ENCODE assay signal across 8 cellular contexts in genomic region chr11:68214173-68215086, GRCh38. TPM values are rescaled to one million over a fixed set of nuclear protein-coding genes. Genes with fewer than 3 reads are reported as not detected.
A peak's percentile ranks its signal among the peaks of the same experiment; 100 is the strongest.
DNase-seq lines count a peak whose midpoint lies in the region; ATAC-seq, FAIRE-seq and TF ChIP-seq lines count a peak whose summit lies in the region.

No MANE protein-coding gene starts in this region.

- H3K27me3 ChIP-seq in H1 (replicated peaks in 1 of 4; ENCODE audit: control insufficient read depth in 3 of 4, extremely low read depth in 1 of 4, insufficient read depth in 3 of 4, low read length in 3 of 4): peaks cover 0 to 2% (median 0%) of the 10 kb centered on the region in 4 experiments; a peak in 2 of 7 replicates

- peak overlapping the region; percentile 85; the same call in 1 of the 2 replicates for H2BK5ac ChIP-seq in H1 (ENCODE audit: low read depth, low read length)

- H4K20me1 ChIP-seq in H1 (replicated peaks in 1 of 2; ENCODE audit: control insufficient read depth in 1 of 2, insufficient read depth in 2 of 2, low read length in 2 of 2): peaks cover 3 to 8% of the 10 kb centered on the region in 2 experiments

- 26% methylated on average over 45 of the region's 58 CpGs; no CpG with 5 or more reads in 1 of the 2 experiments for WGBS in H1 (ENCODE audit: extremely low coverage in 1 of 2, insufficient coverage in 1 of 2, insufficient read length in 1 of 2, insufficient replicate concordance in 2 of 2, low coverage in 1 of 2, low lambda C conversion rate in 2 of 2, missing lambda C conversion rate in 1 of 2), 2 experiments

- H3K14ac ChIP-seq in H1 (ENCODE audit: insufficient read length): no peak overlapping the region

- H3K4me2 ChIP-seq in H1 (ENCODE audit: insufficient read depth in 1 of 2, low read depth in 2 of 2, low read length in 2 of 2): peak overlapping the region; percentile 79 to 93

- H2BK20ac ChIP-seq in H1 (ENCODE audit: low read length): no peak overlapping the region

- POLR2A ChIA-PET in activated CD4-positive, alpha-beta T cell treated with anti-CD3 and anti-CD28 coated beads, Interleukin-2, amount 10 ng/mL, durations not matched to agents 7 days and 5 days (lab: Charles Lee): no interaction called here
- POLR2A ChIA-PET in H1 (lab: Charles Lee; ENCODE audit: partially characterized antibody): interaction anchor here (0.6 to 5.5 kb wide), 18 partner anchors 9 to 245 kb away, joined by 3 to 39 read pairs (median 4); partner anchors contain the start of gene C11orf24

- H3K23me2 ChIP-seq in H1 (ENCODE audit: low read depth, low read length): peaks cover 10% of the 10 kb centered on the region; the same call in 1 of the 2 replicates

- H4K91ac ChIP-seq in H1 (replicated peaks; ENCODE audit: insufficient read length, low read length): peak overlapping the region; percentile 98

- peak overlapping the region; percentile 100 for H3K27ac ChIP-seq in H1 (ENCODE audit: low read depth, low read length)

- peaks cover 27% of the 10 kb centered on the region for H3K4me1 Mint-ChIP-seq in activated CD4-positive, alpha-beta T cell treated with anti-CD3 and anti-CD28 coated beads, Interleukin-2, amount 10 ng/mL, durations not matched to agents 7 days and 5 days
- peaks cover 34 to 49% (median 42%) of the 10 kb centered on the region in 3 donors for H3K4me1 Mint-ChIP-seq in naive B cell

- peaks cover 3% of the 10 kb centered on the region; the same call in 1 of the 2 replicates for H3K79me1 ChIP-seq in H1 (ENCODE audit: low read depth, low read length)

- TF ChIP-seq POLR2A in H1 (IDR thresholded peaks at IDR 0.05; ENCODE audit: control extremely low read depth in 1 of 2, low read depth in 2 of 2, low read length in 2 of 2): no peak

- FAIRE-seq in H1 (lab: Jason Lieb, UNC): no peak

- H3K36me3 ChIP-seq in H1 (ENCODE audit: control insufficient read depth in 2 of 4, insufficient read depth in 4 of 4, low read length in 3 of 4): no peaks in the 10 kb centered on the region

- peaks cover 1 to 18% (median 9%) of the 10 kb centered on the region in 4 experiments for H3K4me1 ChIP-seq in H1 (replicated peaks in 1 of 4; ENCODE audit: control insufficient read depth in 3 of 4, insufficient read depth in 4 of 4, low read length in 3 of 4)

- H3K36me3 Mint-ChIP-seq in activated CD4-positive, alpha-beta T cell treated with anti-CD3 and anti-CD28 coated beads, Interleukin-2, amount 10 ng/mL, durations not matched to agents 7 days and 5 days (ENCODE audit: low read depth): no peaks in the 10 kb centered on the region
- no peaks in the 10 kb centered on the region for H3K36me3 Mint-ChIP-seq in naive B cell

- peak overlapping the region; percentile 98 for H3K4ac ChIP-seq in H1 (replicated peaks; ENCODE audit: insufficient read length, low read depth, low read length)

- H3K79me2 ChIP-seq in H1 (ENCODE audit: control insufficient read depth in 1 of 2, insufficient read depth in 2 of 2, low read length in 2 of 2): peaks cover 19 to 30% of the 10 kb centered on the region in 2 experiments

- peak overlapping the region; percentile 96 for H4K5ac ChIP-seq in H1 (ENCODE audit: insufficient read length, low read depth, low read length)

- CTCF ChIA-PET in activated CD4-positive, alpha-beta T cell treated with anti-CD3 and anti-CD28 coated beads, Interleukin-2, amount 10 ng/mL, durations not matched to agents 7 days and 5 days (lab: Charles Lee): no interaction called here
- CTCF ChIA-PET in H1 (lab: Charles Lee; ENCODE audit: partially characterized antibody): interaction anchor here (1.7 to 2.4 kb wide), 2 partner anchors 10 to 84 kb away, joined by 7 to 10 read pairs; no protein-coding TSS in a partner anchor

- peak overlapping the region; percentile 92 for H3K56ac ChIP-seq in H1 (replicated peaks; ENCODE audit: insufficient read length, low read depth, low read length)

- no peak for TF ChIP-seq CTCF in H1 (IDR thresholded peaks at IDR 0.05; ENCODE audit: control extremely low read depth in 1 of 3, insufficient read depth in 1 of 3, low read depth in 1 of 3, low read length in 3 of 3)

- ATAC-seq in naive B cell (ENCODE audit: low read depth in 2 of 2) (peak; percentile 3), HG02763 (IDR thresholded peaks at IDR 0.05; ENCODE audit: unreplicated experiment) (no peak)

- peak overlapping the region; percentile 72 for H3K4me3 Mint-ChIP-seq in activated CD4-positive, alpha-beta T cell treated with anti-CD3 and anti-CD28 coated beads, Interleukin-2, amount 10 ng/mL, durations not matched to agents 7 days and 5 days
- H3K4me3 Mint-ChIP-seq in naive B cell: peak overlapping the region; percentile 82 to 89 (median 87)

- no peaks in the 10 kb centered on the region for H3K9me3 ChIP-seq in H1 (ENCODE audit: insufficient read depth in 2 of 2, low read depth in 1 of 2, low read length in 1 of 2)

- peak overlapping the region; percentile 99 for H4K8ac ChIP-seq in H1 (ENCODE audit: extremely low read depth, insufficient read depth, low read length)

- H2BK120ac ChIP-seq in H1 (replicated peaks; ENCODE audit: low read depth, low read length): no peak overlapping the region

- no peak for DNase-seq in activated CD4-positive, alpha-beta T cell treated with anti-CD3 and anti-CD28 coated beads, Interleukin-2, amount 10 ng/mL, durations not matched to agents 7 days and 5 days
- DNase-seq in activated CD4-positive, alpha-beta T cell treated with anti-CD3 and anti-CD28 coated beads for 1 hour: no peak
- DNase-seq in RPMI8226 (peak; percentile 37), H1 (ENCODE audit: low read depth in 1 of 2, low spot score in 2 of 2) (peak in 1 of 2 experiments; percentile 74), naive B cell (no peak), NCI-H128 (lab: John Stamatoyannopoulos, UW; ENCODE audit: unreplicated experiment) (no peak), dermis blood vessel endothelial cell (no peak)

- peak overlapping the region; percentile 81; the same call in 1 of the 2 replicates for H2BK15ac ChIP-seq in H1 (ENCODE audit: low read length)

- peak overlapping the region; percentile 41 for H3K27ac Mint-ChIP-seq in activated CD4-positive, alpha-beta T cell treated with anti-CD3 and anti-CD28 coated beads, Interleukin-2, amount 10 ng/mL, durations not matched to agents 7 days and 5 days
- H3K27ac Mint-ChIP-seq in naive B cell: peak overlapping the region in 4 of 6 donors; percentile 91 to 95 (median 94)

- peaks cover 21% of the 10 kb centered on the region for H3K27me3 Mint-ChIP-seq in activated CD4-positive, alpha-beta T cell treated with anti-CD3 and anti-CD28 coated beads, Interleukin-2, amount 10 ng/mL, durations not matched to agents 7 days and 5 days
- peaks cover 0 to 9% (median 0%) of the 10 kb centered on the region in 3 donors for H3K27me3 Mint-ChIP-seq in naive B cell

- H3K18ac ChIP-seq in H1 (ENCODE audit: extremely low read depth, low read length): peak overlapping the region; percentile 93

- no peak overlapping the region for H2AFZ ChIP-seq in H1 (ENCODE audit: low read length)

- H3K4me3 ChIP-seq in H1 (ENCODE audit: extremely low read depth in 1 of 4, insufficient read depth in 2 of 4, low read depth in 3 of 4, low read length in 4 of 4): peak overlapping the region; percentile 57 to 99 (median 74)

- no peaks in the 10 kb centered on the region for H3K9me3 Mint-ChIP-seq in activated CD4-positive, alpha-beta T cell treated with anti-CD3 and anti-CD28 coated beads, Interleukin-2, amount 10 ng/mL, durations not matched to agents 7 days and 5 days
- H3K9me3 Mint-ChIP-seq in naive B cell: peaks cover 0 to 1% (median 0%) of the 10 kb centered on the region in 7 donors

- peak overlapping the region; percentile 9; the same call in 1 of the 2 replicates for H2BK12ac ChIP-seq in H1 (ENCODE audit: low read depth, low read length)

- no peak overlapping the region for H3K23ac ChIP-seq in H1 (ENCODE audit: insufficient read length)

- no peak overlapping the region for H2AK5ac ChIP-seq in H1 (ENCODE audit: low read depth, low read length)

- TF ChIP-seq EP300 in H1 (IDR thresholded peaks at IDR 0.05; ENCODE audit: borderline replicate concordance in 1 of 2, low read depth in 2 of 2, low read length in 2 of 2): no peak

- TF ChIP-seq RAD21 in H1 (IDR thresholded peaks at IDR 0.05 in 1 of 2, conservative IDR thresholded peaks at IDR 0.05 in 1 of 2; ENCODE audit: low read depth in 2 of 2, low read length in 2 of 2): no peak

- peak overlapping the region; percentile 79 to 99 (median 98) for H3K9ac ChIP-seq in H1 (replicated peaks in 1 of 4; ENCODE audit: extremely low read depth in 1 of 4, low read depth in 3 of 4, low read length in 3 of 4)

TF ChIP-seq in H1, 55 proteins besides CTCF, POLR2A, EP300 and RAD21 (continues in another document):
- no peak for TF ChIP-seq RXRA (IDR thresholded peaks at IDR 0.05; ENCODE audit: insufficient read depth, low read depth, low read length)

RNA-seq across cellular contexts. Expression of gene KMT5B, which starts 1.3 kb away (rescaled TPM):
- 10 to 100 TPM; 28.1 to 28.5 TPM for total RNA-seq in activated CD4-positive, alpha-beta T cell treated with anti-CD3 and anti-CD28 coated beads, Interleukin-2, amount 10 ng/mL, durations not matched to agents 7 days and 5 days
- 37.5 and 40.8 TPM in 2 replicates for total RNA-seq in H1 (2021; fragmentation: NEBNext Ultra II Directional; extraction: Animal tissue kit (Norgen Biotek cat#: 25700))
- polyA plus RNA-seq in H1 (2011; rRNA removed) (8.5 and 11.0 TPM in 2 replicates), naive B cell (ENCODE audit: low read depth in 6 of 6) (10 to 100 TPM; 34.7 to 67.8 (median 46.3) TPM)
- 18.2 TPM for polyA plus RNA-seq in H1 (2011; cell fraction: cytosol; rRNA removed)
- polyA plus RNA-seq in H1 (2011; cell fraction: nucleus; rRNA removed): 8.2 TPM
- 28.2 to 39.3 TPM (median 33.1 TPM) in 4 replicates for polyA plus RNA-seq in H1 (2012, experiment 1 of 2)
- polyA plus RNA-seq in H1 (2012, experiment 2 of 2): 2.3 TPM
- 23.7 TPM for polyA plus RNA-seq in H1 (2013, experiment 1 of 2)
- polyA plus RNA-seq in H1 (2013, experiment 2 of 2): 24.4 TPM
- polyA minus RNA-seq in H1 (2011; rRNA and poly(A)+ RNA removed): 15.2 and 17.7 TPM in 2 replicates
- polyA minus RNA-seq in H1 (2011; cell fraction: cytosol; rRNA and poly(A)+ RNA removed): 20.6 TPM
- 22.0 TPM for polyA minus RNA-seq in H1 (2011; cell fraction: nucleus; rRNA and poly(A)+ RNA removed)
- 39.0 and 41.0 TPM in 2 replicates for total RNA-seq in dermis blood vessel endothelial cell

RNA-seq across cellular contexts. Expression of gene C11orf24, which starts 57.3 kb away (rescaled TPM):
- 10 to 100 TPM; 20.0 to 25.2 TPM for total RNA-seq in activated CD4-positive, alpha-beta T cell treated with anti-CD3 and anti-CD28 coated beads, Interleukin-2, amount 10 ng/mL, durations not matched to agents 7 days and 5 days
- 45.3 and 45.4 TPM in 2 replicates for total RNA-seq in H1 (2021; fragmentation: NEBNext Ultra II Directional; extraction: Animal tissue kit (Norgen Biotek cat#: 25700))
- polyA plus RNA-seq in H1 (2011; rRNA removed) (51.7 and 63.5 TPM in 2 replicates), naive B cell (ENCODE audit: low read depth in 6 of 6) (10 to 100 TPM; 22.2 to 67.0 (median 42.5) TPM)
- polyA plus RNA-seq in H1 (2011; cell fraction: cytosol; rRNA removed): 41.2 TPM
- polyA plus RNA-seq in H1 (2011; cell fraction: nucleus; rRNA removed): 46.1 TPM
- polyA plus RNA-seq in H1 (2012, experiment 1 of 2): 31.5 to 47.3 TPM (median 39.6 TPM) in 4 replicates
- 35.9 TPM for polyA plus RNA-seq in H1 (2012, experiment 2 of 2)
- polyA plus RNA-seq in H1 (2013, experiment 1 of 2): 70.2 TPM
- polyA plus RNA-seq in H1 (2013, experiment 2 of 2): 79.0 TPM
- polyA minus RNA-seq in H1 (2011; rRNA and poly(A)+ RNA removed): 18.7 and 23.8 TPM in 2 replicates
- 33.8 TPM for polyA minus RNA-seq in H1 (2011; cell fraction: cytosol; rRNA and poly(A)+ RNA removed)
- 28.2 TPM for polyA minus RNA-seq in H1 (2011; cell fraction: nucleus; rRNA and poly(A)+ RNA removed)
- total RNA-seq in dermis blood vessel endothelial cell: 3.9 and 10.0 TPM in 2 replicates
